28 cellular contexts compared by ENCODE assay signal in genomic region chr5:28370896-28371295, GRCh38.
"Had no signal": no experiment of that assay in that cellular context is flagged by ENCODE, and none has a peak within 500 bp of the region (broad histone marks: within the 10 kb centered on the region; RNA-seq: fewer than 3 reads in every experiment).

No MANE protein-coding gene starts in this region.

- H3K36me3 ChIP-seq: colonic mucosa, esophagus muscularis mucosa, esophagus squamous epithelium, gastrocnemius medialis, gastroesophageal sphincter, heart left ventricle, heart right ventricle had no signal

- FAIRE-seq: colon, endometrium, endothelial cell of umbilical vein, frontal cortex had no signal

- H3K27ac ChIP-seq: colonic mucosa, coronary artery, dorsolateral prefrontal cortex, epithelial cell of prostate, esophagus muscularis mucosa, esophagus squamous epithelium, foreskin keratinocyte, gastrocnemius medialis, gastroesophageal sphincter, heart left ventricle, heart right ventricle had no signal

- H3K4me3 ChIP-seq: colonic mucosa, coronary artery, dorsolateral prefrontal cortex, esophagus muscularis mucosa, esophagus squamous epithelium, gastrocnemius medialis, gastroesophageal sphincter, heart left ventricle, heart right ventricle had no signal

- H3K4me1 ChIP-seq: colonic mucosa, esophagus muscularis mucosa, esophagus squamous epithelium, gastrocnemius medialis, gastroesophageal sphincter, heart left ventricle, heart right ventricle had no signal

- H3K27me3 ChIP-seq: colonic mucosa, dorsolateral prefrontal cortex, esophagus muscularis mucosa, esophagus squamous epithelium, foreskin keratinocyte, gastrocnemius medialis, gastroesophageal sphincter, heart left ventricle, heart right ventricle had no signal

- H3K9me3 ChIP-seq: colonic mucosa, esophagus muscularis mucosa, gastrocnemius medialis, gastroesophageal sphincter had no signal

- ATAC-seq: effector memory CD8-positive, alpha-beta T cell; esophagus mucosa; foreskin keratinocyte; gastrocnemius medialis; gastroesophageal sphincter; heart left ventricle; heart right ventricle had no signal

- DNase-seq: colonic mucosa; cortex of kidney; dermis blood vessel endothelial cell; dorsolateral prefrontal cortex; effector CD4-positive, alpha-beta T cell; effector CD8-positive, alpha-beta T cell; effector memory CD4-positive, alpha-beta T cell; effector memory CD8-positive, alpha-beta T cell; endodermal cell; erythroblast; esophagus squamous epithelium; foreskin fibroblast; foreskin keratinocyte; foreskin melanocyte; gastrocnemius medialis; glutamatergic neuron; head of caudate nucleus; heart left ventricle; heart right ventricle had no signal
